ENCODE assay signal across 9 cellular contexts in genomic region chr17:7840875-7841274, GRCh38. TPM values are rescaled to one million over a fixed set of nuclear protein-coding genes. Genes with fewer than 3 reads are reported as not detected.
DNase-seq lines count a peak whose midpoint lies in the region; ATAC-seq, FAIRE-seq and TF ChIP-seq lines count a peak whose summit lies in the region.
"Had no signal": no experiment of that assay in that cellular context is flagged by ENCODE, and none has a peak within 500 bp of the region (broad histone marks: within the 10 kb centered on the region; RNA-seq: fewer than 3 reads in every experiment).

No MANE protein-coding gene starts in this region.

- H3K36me3 Mint-ChIP-seq in HFFc6 (ENCODE audit: low read depth) = peaks cover 8% of the 10 kb centered on the region; the same call in 1 of the 2 replicates
- peaks cover 29% of the 10 kb centered on the region for H3K36me3 Mint-ChIP-seq in activated CD8-positive, alpha-beta T cell treated with anti-CD3 and anti-CD28 coated beads for 36 hours (ENCODE audit: low read depth)
- H3K36me3 Mint-ChIP-seq in stimulated activated effector memory CD8-positive, alpha-beta T cell treated with anti-CD3 and anti-CD28 coated beads, Interleukin-12 subunit alpha, Interleukin-12 subunit beta, amount 100 ng/mL, for 72 hours = peaks cover 25% of the 10 kb centered on the region

- peaks cover 64% of the 10 kb centered on the region for H3K4me1 Mint-ChIP-seq in HFFc6 (ENCODE audit: low read depth)
- peaks cover 52% of the 10 kb centered on the region for H3K4me1 Mint-ChIP-seq in activated CD8-positive, alpha-beta T cell treated with anti-CD3 and anti-CD28 coated beads for 36 hours (ENCODE audit: low read depth)
- peaks cover 81% of the 10 kb centered on the region for H3K4me1 Mint-ChIP-seq in stimulated activated effector memory CD8-positive, alpha-beta T cell treated with anti-CD3 and anti-CD28 coated beads, Interleukin-12 subunit alpha, Interleukin-12 subunit beta, amount 100 ng/mL, for 72 hours

- H3K27me3 Mint-ChIP-seq in HFFc6 (ENCODE audit: insufficient read depth) = peaks cover 14% of the 10 kb centered on the region
- H3K27me3 Mint-ChIP-seq in activated CD8-positive, alpha-beta T cell treated with anti-CD3 and anti-CD28 coated beads for 36 hours = no peaks in the 10 kb centered on the region

- no peak for ATAC-seq in activated CD8-positive, alpha-beta T cell treated with anti-CD3 and anti-CD28 coated beads for 36 hours
- ATAC-seq in stimulated activated effector memory CD8-positive, alpha-beta T cell treated with anti-CD3 and anti-CD28 coated beads, Interleukin-12 subunit alpha, Interleukin-12 subunit beta, amount 100 ng/mL, for 72 hours = no peak
- ATAC-seq in left lobe of liver (no peak), HG03442 (IDR thresholded peaks at IDR 0.05; ENCODE audit: unreplicated experiment) (no peak)

- POLR2A ChIA-PET in activated CD8-positive, alpha-beta T cell treated with anti-CD3 and anti-CD28 coated beads for 36 hours (lab: Charles Lee) = interaction anchor here (0.6 to 6.6 kb wide), 10 partner anchors 9 to 332 kb away, joined by 3 to 35 read pairs (median 3); partner anchors contain the start of genes CNTROB, NAA38, TMEM88 and TP53

- peak overlapping the region; percentile 91 for H3K27ac Mint-ChIP-seq in HFFc6
- peak overlapping the region; percentile 92 for H3K27ac Mint-ChIP-seq in activated CD8-positive, alpha-beta T cell treated with anti-CD3 and anti-CD28 coated beads for 36 hours
- H3K27ac Mint-ChIP-seq in stimulated activated effector memory CD8-positive, alpha-beta T cell treated with anti-CD3 and anti-CD28 coated beads, Interleukin-12 subunit alpha, Interleukin-12 subunit beta, amount 100 ng/mL, for 72 hours = peak overlapping the region; percentile 98

- H3K9me3 Mint-ChIP-seq in HFFc6 = no peaks in the 10 kb centered on the region
- H3K9me3 Mint-ChIP-seq in activated CD8-positive, alpha-beta T cell treated with anti-CD3 and anti-CD28 coated beads for 36 hours = no peaks in the 10 kb centered on the region
- no peaks in the 10 kb centered on the region for H3K9me3 Mint-ChIP-seq in stimulated activated effector memory CD8-positive, alpha-beta T cell treated with anti-CD3 and anti-CD28 coated beads, Interleukin-12 subunit alpha, Interleukin-12 subunit beta, amount 100 ng/mL, for 72 hours

- FAIRE-seq in frontal cortex (lab: Jason Lieb, UNC) = no peak

- intact Hi-C loops in activated CD8-positive, alpha-beta T cell treated with anti-CD3 and anti-CD28 coated beads for 36 hours (cut with micrococcal nuclease) = loop anchor here (5.0 kb wide), 1 partner anchor 46 kb away; the partner anchor contains the start of gene CHD3

- CTCF ChIA-PET in activated CD8-positive, alpha-beta T cell treated with anti-CD3 and anti-CD28 coated beads for 36 hours (lab: Charles Lee) = interaction anchor here (0.7 to 1.2 kb wide), 3 partner anchors 20 to 149 kb away, joined by 3 to 5 read pairs (median 4); no protein-coding TSS in a partner anchor

- H3K4me3 ChIP-seq in iPS-11a (ENCODE audit: low read depth, low read length) = peak overlapping the region; percentile 69

- DNase-seq in HFFc6 = no peak
- no peak for DNase-seq in activated CD8-positive, alpha-beta T cell treated with anti-CD3 and anti-CD28 coated beads for 36 hours
- DNase-seq in stimulated activated effector memory CD8-positive, alpha-beta T cell treated with anti-CD3 and anti-CD28 coated beads, Interleukin-12 subunit alpha, Interleukin-12 subunit beta, amount 100 ng/mL, for 72 hours (ENCODE audit: low spot score in 2 of 2) = no peak
- no peak for DNase-seq in frontal cortex (ENCODE audit: low spot score in 2 of 2)
- no peak for DNase-seq in left lobe of liver (ENCODE audit: low spot score)
- no peak for DNase-seq in activated CD4-positive, alpha-beta T cell treated with anti-CD3 and anti-CD28 coated beads, Interleukin-2, amount 50 U/mL, for 1 hour
- DNase-seq: NK-92 treated with Interleukin-12 subunit alpha and Interleukin-12 subunit beta, amount 100 ng/mL, for 24 hours had no signal

- no peak for TF ChIP-seq CTCF in HFFc6 (IDR thresholded peaks at IDR 0.05)
- no peak for TF ChIP-seq CTCF in activated CD8-positive, alpha-beta T cell treated with anti-CD3 and anti-CD28 coated beads for 36 hours (IDR thresholded peaks at IDR 0.05)

- H3K4me3 Mint-ChIP-seq in HFFc6 = peak overlapping the region; percentile 86
- peak overlapping the region; percentile 83 for H3K4me3 Mint-ChIP-seq in activated CD8-positive, alpha-beta T cell treated with anti-CD3 and anti-CD28 coated beads for 36 hours
- H3K4me3 Mint-ChIP-seq in stimulated activated effector memory CD8-positive, alpha-beta T cell treated with anti-CD3 and anti-CD28 coated beads, Interleukin-12 subunit alpha, Interleukin-12 subunit beta, amount 100 ng/mL, for 72 hours = peak overlapping the region; percentile 80

RNA-seq across cellular contexts. Expression of gene KDM6B, which starts 6.9 kb away (rescaled TPM):
- 10 to 100 TPM; 10.4 to 15.2 (median 11.6) TPM for total RNA-seq in HFFc6 (2021; fragmentation: NEBNext Ultra II Directional; extraction: Animal tissue kit (Norgen Biotek cat#: 25700))
- total RNA-seq in activated CD8-positive, alpha-beta T cell treated with anti-CD3 and anti-CD28 coated beads for 36 hours = 10 to 100 TPM; 49.2 to 53.8 TPM
- total RNA-seq in frontal cortex = 15.1 TPM
- total RNA-seq in left lobe of liver = 18.1 TPM

RNA-seq across cellular contexts. Expression of gene TMEM88, which starts 14.0 kb away (rescaled TPM):
- total RNA-seq in HFFc6 (2021; fragmentation: NEBNext Ultra II Directional; extraction: Animal tissue kit (Norgen Biotek cat#: 25700)) = 1 to 10 TPM in 2 of 6 experiments, under 1 TPM in 4; 0.40 to 1.3 (median 0.60) TPM
- 1 to 10 TPM; 2.4 to 2.9 TPM for total RNA-seq in activated CD8-positive, alpha-beta T cell treated with anti-CD3 and anti-CD28 coated beads for 36 hours
- total RNA-seq in frontal cortex (1.2 TPM), left lobe of liver (1.3 TPM)

RNA-seq across cellular contexts. Expression of gene NAA38, which starts 16.5 kb away (rescaled TPM):
- total RNA-seq in HFFc6 (2021; fragmentation: NEBNext Ultra II Directional; extraction: Animal tissue kit (Norgen Biotek cat#: 25700)) = 100 to 1,000 TPM; 104 to 122 (median 107) TPM
- total RNA-seq in activated CD8-positive, alpha-beta T cell treated with anti-CD3 and anti-CD28 coated beads for 36 hours = 10 to 100 TPM; 72.8 to 77.2 TPM
- total RNA-seq in frontal cortex = 30.2 TPM
- 33.5 TPM for total RNA-seq in left lobe of liver

RNA-seq across cellular contexts. Expression of gene CYB5D1, which starts 16.9 kb away (rescaled TPM):
- 10 to 100 TPM in 4 of 6 experiments, 1 to 10 TPM in 2; 9.3 to 15.3 (median 10.5) TPM for total RNA-seq in HFFc6 (2021; fragmentation: NEBNext Ultra II Directional; extraction: Animal tissue kit (Norgen Biotek cat#: 25700))
- 10 to 100 TPM; 13.5 to 16.2 TPM for total RNA-seq in activated CD8-positive, alpha-beta T cell treated with anti-CD3 and anti-CD28 coated beads for 36 hours
- 15.1 TPM for total RNA-seq in frontal cortex
- 12.4 TPM for total RNA-seq in left lobe of liver

RNA-seq across cellular contexts. Expression of gene CHD3, which starts 47.7 kb away (rescaled TPM):
- 100 to 1,000 TPM in 4 of 6 experiments, 10 to 100 TPM in 2; 83.3 to 112 (median 110) TPM for total RNA-seq in HFFc6 (2021; fragmentation: NEBNext Ultra II Directional; extraction: Animal tissue kit (Norgen Biotek cat#: 25700))
- total RNA-seq in activated CD8-positive, alpha-beta T cell treated with anti-CD3 and anti-CD28 coated beads for 36 hours = 100 to 1,000 TPM; 130 to 139 TPM
- total RNA-seq in frontal cortex (276 TPM), left lobe of liver (5.7 TPM)
